ENCODE assay signal across 24 cellular contexts in genomic region chr6:33748851-33749250, GRCh38. TPM values are rescaled to one million over a fixed set of nuclear protein-coding genes. Genes with fewer than 3 reads are reported as not detected.
DNase-seq lines count a peak whose midpoint lies in the region; ATAC-seq and TF ChIP-seq lines count a peak whose summit lies in the region.
"Had no signal": no experiment of that assay in that cellular context is flagged by ENCODE, and none has a peak within 500 bp of the region (broad histone marks: within the 10 kb centered on the region; RNA-seq: fewer than 3 reads in every experiment).

No MANE protein-coding gene starts in this region.

- H4K20me1 ChIP-seq in PC-3 (ENCODE audit: low read length), result no peaks in the 10 kb centered on the region

- intact Hi-C loops in thyroid gland (cut with DNase I), result no loop called here
- intact Hi-C loops in PC-3 (cut with micrococcal nuclease), result no loop called here

- H3K4me1 ChIP-seq in thyroid gland (peaks cover 50 to 58% of the 10 kb centered on the region in 2 donors), PC-3 (ENCODE audit: insufficient read depth, low read length) (peaks cover 11% of the 10 kb centered on the region)

- WGBS in thyroid gland, 2 donors, result 35 to 54% methylated on average over 1 to 4 of the region's 4 CpGs

- no peak overlapping the region for H3K4me3 ChIP-seq in thyroid gland (replicated peaks in 1 of 3)
- H3K4me3 ChIP-seq in PC-3 (ENCODE audit: low read length), result no peak overlapping the region
- H3K4me3 ChIP-seq: GM23248, MG63, PC-9, SJSA1 had no signal

- H3K36me3 ChIP-seq in thyroid gland (no peaks in the 10 kb centered on the region), PC-3 (ENCODE audit: low read depth, low read length) (no peaks in the 10 kb centered on the region)
- H3K36me3 ChIP-seq: MG63, SJSA1 had no signal

- H3K79me2 ChIP-seq in PC-3 (ENCODE audit: low read length), result no peaks in the 10 kb centered on the region

- H3F3A ChIP-seq in PC-3 (ENCODE audit: low read length, unreplicated experiment), result no peaks in the 10 kb centered on the region

- no peak for TF ChIP-seq CTCF in thyroid gland (IDR thresholded peaks at IDR 0.05)
- no peak for TF ChIP-seq CTCF in PC-3 (conservative IDR thresholded peaks at IDR 0.05; ENCODE audit: low read depth, low read length)

- TF ChIP-seq POLR2A in thyroid gland (IDR thresholded peaks at IDR 0.05), result no peak

- DNase-seq in NCI-H2107 treated with DMSO at 0.1 percent for 48 hours (lab: John Stamatoyannopoulos, UW; ENCODE audit: unreplicated experiment), result peak; percentile 8
- DNase-seq in NCI-H2107 (lab: John Stamatoyannopoulos, UW), result no peak
- peak; percentile 52 for DNase-seq in NCI-H510A (lab: John Stamatoyannopoulos, UW)
- DNase-seq in myocyte (ENCODE audit: low read depth), result peak; percentile 32
- DNase-seq in thyroid gland, result peak in 1 of 2 donors; percentile 39
- no peak for DNase-seq in PC-3
- no peak for DNase-seq in glomerular visceral epithelial cell (ENCODE audit: extremely low spot score)
- DNase-seq in A172 (ENCODE audit: low spot score), result no peak
- DNase-seq: 8988T; CD8-positive, alpha-beta T cell; GF-D8; GM23248; Karpas-422; MG63; NCI-H1092 treated with DMSO at 0.1 percent for 48 hours; NCI-H187 treated with DMSO at 0.1 percent for 48 hours; NCI-H226; NCI-H774; PC-9; SW 1271 had no signal

- H3K4me2 ChIP-seq in PC-3 (ENCODE audit: low read length), result no peak overlapping the region
- H3K4me2 ChIP-seq: PC-9 had no signal

- H3K9ac ChIP-seq in PC-3 (ENCODE audit: low read length), result no peak overlapping the region
- H3K9ac ChIP-seq: GM23248 had no signal

- H2AFZ ChIP-seq in PC-3 (ENCODE audit: low read length), result no peak overlapping the region
- H2AFZ ChIP-seq: GM23248, PC-9 had no signal

- no peak for ATAC-seq in PC-3
- ATAC-seq: CD8-positive, alpha-beta T cell had no signal

- BruUV-seq in PC-3 (replicated peaks; lab: Mats Ljungman, UMichigan), result no TSS peak

- CTCF ChIA-PET in PC-3 (lab: Charles Lee), result no interaction called here

- POLR2A ChIA-PET in PC-3 (lab: Charles Lee; ENCODE audit: unreplicated experiment), result no interaction called here

- no peaks in the 10 kb centered on the region for H3K27me3 ChIP-seq in thyroid gland
- no peaks in the 10 kb centered on the region for H3K27me3 ChIP-seq in PC-3 (ENCODE audit: low read length)
- H3K27me3 ChIP-seq: MG63, SJSA1 had no signal

- H3K27ac ChIP-seq in thyroid gland (peak overlapping the region; percentile 30 to 87 (median 49)), PC-3 (ENCODE audit: low read length) (no peak overlapping the region)
- H3K27ac ChIP-seq: GM23248, PC-9, SJSA1 had no signal

- no peaks in the 10 kb centered on the region for H3K9me2 ChIP-seq in PC-3 (replicated peaks; ENCODE audit: low read length)

- H3K9me3 ChIP-seq in thyroid gland (no peaks in the 10 kb centered on the region), PC-3 (ENCODE audit: low read length) (no peaks in the 10 kb centered on the region)
- H3K9me3 ChIP-seq: MG63, SJSA1 had no signal

RNA-seq across cellular contexts. Expression of gene IP6K3, which starts 2.1 kb away (rescaled TPM):
- total RNA-seq in myocyte, result 70.3 and 72.6 TPM in 2 replicates
- 40.7 TPM for polyA plus RNA-seq in myocyte (2012)
- 10 to 100 TPM in 3 of 4 donors, 1 to 10 TPM in 1; 7.9 to 20.5 (median 17.1) TPM for total RNA-seq in thyroid gland
- total RNA-seq in PC-3 (2014; rRNA removed), result not detected in 2 replicates
- 6.8 and 6.9 TPM in 2 replicates for total RNA-seq in A172 (2014; rRNA removed; shearing (Covaris generic))
- total RNA-seq: CD8-positive, alpha-beta T cell; Daoy; GM23248; PC-9; T-helper 2 cell treated with Interferon-gamma antibody and Interleukin-4, amounts not matched to agents 100 ng/mL and 5 ng/mL, for 36 hours had no signal
- polyA plus RNA-seq: GM23248 had no signal

RNA-seq across cellular contexts. Expression of gene UQCC2, which starts 37.4 kb away (rescaled TPM):
- total RNA-seq in myocyte (47.2 and 73.0 TPM in 2 replicates), thyroid gland (10 to 100 TPM; 21.1 to 74.7 (median 32.7) TPM), PC-3 (2014; rRNA removed) (70.0 and 107 TPM in 2 replicates)
- polyA plus RNA-seq in myocyte (2012), result 165 TPM
- total RNA-seq in A172 (2014; rRNA removed; shearing (Covaris generic)), result 46.1 and 70.3 TPM in 2 replicates

RNA-seq across cellular contexts. Expression of gene LEMD2, which starts 40.1 kb away (rescaled TPM):
- total RNA-seq in myocyte (51.9 and 53.8 TPM in 2 replicates), thyroid gland (10 to 100 TPM; 50.0 to 76.6 (median 64.6) TPM), PC-3 (2014; rRNA removed) (54.5 and 83.6 TPM in 2 replicates)
- polyA plus RNA-seq in myocyte (2012), result 57.6 TPM
- 48.8 and 50.8 TPM in 2 replicates for total RNA-seq in A172 (2014; rRNA removed; shearing (Covaris generic))

RNA-seq across cellular contexts. Expression of gene MLN, which starts 55.0 kb away (rescaled TPM):
- total RNA-seq in myocyte (not detected in 2 replicates), thyroid gland (not detected), PC-3 (2014; rRNA removed) (not detected in 2 replicates)
- polyA plus RNA-seq in myocyte (2012), result not detected
- total RNA-seq in A172 (2014; rRNA removed; shearing (Covaris generic)), result not detected in 2 replicates
- total RNA-seq: CD8-positive, alpha-beta T cell; Daoy; GM23248; PC-9; SJSA1; T-helper 2 cell treated with Interferon-gamma antibody and Interleukin-4, amounts not matched to agents 100 ng/mL and 5 ng/mL, for 36 hours had no signal
- polyA plus RNA-seq: BJ, GM23248 had no signal

Comparison
In these comparisons a context has a peak if more than half of its experiments do, and no peak if none do; other contexts are left out.
1. DNase-seq: peak in NCI-H2107 treated with DMSO at 0.1 percent for 48 hours (single experiment), NCI-H510A (single experiment) and myocyte (single experiment); none in NCI-H2107 (single experiment), PC-3 (single experiment), glomerular visceral epithelial cell (single experiment) and A172 (single experiment).